13 cellular contexts compared by ENCODE assay signal in genomic region chr1:32496127-32496526, GRCh38. TPM values are rescaled to one million over a fixed set of nuclear protein-coding genes. Genes with fewer than 3 reads are reported as not detected.
A peak's percentile ranks its signal among the peaks of the same experiment; 100 is the strongest.
DNase-seq lines count a peak whose midpoint lies in the region; ATAC-seq and TF ChIP-seq lines count a peak whose summit lies in the region.
"Had no signal": no experiment of that assay in that cellular context is flagged by ENCODE, and none has a peak within 500 bp of the region (broad histone marks: within the 10 kb centered on the region; RNA-seq: fewer than 3 reads in every experiment).

No MANE protein-coding gene starts in this region.

- peak; percentile 33 for DNase-seq in Daoy (ENCODE audit: low read depth)
- peak; percentile 51 for DNase-seq in RPMI7951 (ENCODE audit: low read depth)
- no peak for DNase-seq in epithelial cell of prostate (ENCODE audit: low read depth, low spot score)
- DNase-seq in DMS 273 (lab: John Stamatoyannopoulos, UW; ENCODE audit: unreplicated experiment) = no peak
- no peak for DNase-seq in NCI-H2227 treated with DMSO at 0.1 percent for 48 hours (lab: John Stamatoyannopoulos, UW)
- DNase-seq: NCI-H748 treated with DMSO at 0.1 percent for 48 hours; stimulated activated naive CD4-positive, alpha-beta T cell treated with Interleukin-2 at 50 U/mL for 16 hours; WERI-Rb-1 had no signal

- H3K27ac Mint-ChIP-seq in nephron = peak overlapping the region; percentile 19 to 86 (median 85)
- H3K27ac Mint-ChIP-seq: activated T-helper 2 cell treated with anti-CD3 and anti-CD28 coated beads, Interferon-gamma antibody, Interleukin-2, Interleukin-4, amounts not matched to agents 10 μg/mL and 5 μg/mL and 100 μg/mL, durations not matched to agents 14 hours and 24 hours and 36 hours; B cell had no signal

- H3K27ac ChIP-seq in epithelial cell of prostate = peak overlapping the region; percentile 60
- H3K27ac ChIP-seq: WERI-Rb-1 had no signal

- no peak for ATAC-seq in GM19467 (IDR thresholded peaks at IDR 0.05; ENCODE audit: unreplicated experiment)
- no peak for ATAC-seq in GM18868 (IDR thresholded peaks at IDR 0.05; ENCODE audit: unreplicated experiment)

- no peaks in the 10 kb centered on the region for H3K27me3 Mint-ChIP-seq in nephron (ENCODE audit: low read depth)

- peak overlapping the region in 2 of 3 experiments; percentile 37 to 61 for H3K4me3 Mint-ChIP-seq in nephron
- H3K4me3 Mint-ChIP-seq: B cell had no signal

- no peak for TF ChIP-seq CTCF in nephron (IDR thresholded peaks at IDR 0.05; ENCODE audit: unreplicated experiment in 3 of 3)

- no peaks in the 10 kb centered on the region for H3K9me3 Mint-ChIP-seq in nephron
- H3K9me3 Mint-ChIP-seq: activated T-helper 2 cell treated with anti-CD3 and anti-CD28 coated beads, Interferon-gamma antibody, Interleukin-2, Interleukin-4, amounts not matched to agents 10 μg/mL and 5 μg/mL and 100 μg/mL, durations not matched to agents 14 hours and 24 hours and 36 hours had no signal

- H3K36me3 Mint-ChIP-seq in nephron (ENCODE audit: low read depth) = no peaks in the 10 kb centered on the region

- H3K4me1 Mint-ChIP-seq in nephron = peaks cover 39% of the 10 kb centered on the region

RNA-seq across cellular contexts. Expression of gene ZBTB8B, which starts 31.3 kb away (rescaled TPM):
- total RNA-seq in Daoy (2014; rRNA removed; shearing (Covaris generic)) = 0.17 and 0.45 TPM in 2 replicates
- total RNA-seq in RPMI7951 (2014; rRNA removed; shearing (Covaris generic)) = under 0.01 TPM in 1 of 2 replicates, not detected in the other
- total RNA-seq: activated T-helper 2 cell treated with anti-CD3 and anti-CD28 coated beads, Interferon-gamma antibody, Interleukin-2, Interleukin-4, amounts not matched to agents 10 μg/mL and 5 μg/mL and 100 μg/mL, durations not matched to agents 14 hours and 24 hours and 36 hours had no signal

RNA-seq across cellular contexts. Expression of gene ZBTB8A, which starts 43.1 kb away (rescaled TPM):
- total RNA-seq in Daoy (2014; rRNA removed; shearing (Covaris generic)) = 3.2 and 6.2 TPM in 2 replicates
- 5.5 and 6.7 TPM in 2 replicates for total RNA-seq in RPMI7951 (2014; rRNA removed; shearing (Covaris generic))

Comparison
In these comparisons a context has a peak if more than half of its experiments do, and no peak if none do; other contexts are left out.
1. DNase-seq: peak in Daoy (single experiment) and RPMI7951 (single experiment); none in epithelial cell of prostate (single experiment), DMS 273 (single experiment) and NCI-H2227 treated with DMSO at 0.1 percent for 48 hours (single experiment).